In genomic region chr10:17643339-17643754, GRCh38 we compare ENCODE assay signal across 8 cellular contexts. TPM values are rescaled to one million over a fixed set of nuclear protein-coding genes. Genes with fewer than 3 reads are reported as not detected.
DNase-seq lines count a peak whose midpoint lies in the region; ATAC-seq and TF ChIP-seq lines count a peak whose summit lies in the region.

No MANE protein-coding gene starts in this region.

- TF ChIP-seq EP300 in ovary (IDR thresholded peaks at IDR 0.05), result no peak

- peaks cover 14% of the 10 kb centered on the region for H3K36me3 Mint-ChIP-seq in activated T-helper 1 cell treated with anti-CD3 and anti-CD28 coated beads, Interleukin-12 subunit alpha, Interleukin-12 subunit beta, Interleukin-2, Interleukin-4 antibody, amounts not matched to agents 30 ng/mL and 10 ng/mL and 1 ng/mL, durations not matched to agents 14 hours and 24 hours and 36 hours (ENCODE audit: low read depth)

- CTCF ChIA-PET in HEK293 (lab: Yijun Ruan, JAX), result interaction anchor here (0.6 to 1.2 kb wide), 6 partner anchors 8 to 576 kb away, joined by 3 to 7 read pairs (median 4); no protein-coding TSS in a partner anchor

- peak overlapping the region; percentile 99 for H3K4me3 Mint-ChIP-seq in activated T-helper 1 cell treated with anti-CD3 and anti-CD28 coated beads, Interleukin-12 subunit alpha, Interleukin-12 subunit beta, Interleukin-2, Interleukin-4 antibody, amounts not matched to agents 30 ng/mL and 10 ng/mL and 1 ng/mL, durations not matched to agents 14 hours and 24 hours and 36 hours

- no peaks in the 10 kb centered on the region for H3K27me3 Mint-ChIP-seq in activated T-helper 1 cell treated with anti-CD3 and anti-CD28 coated beads, Interleukin-12 subunit alpha, Interleukin-12 subunit beta, Interleukin-2, Interleukin-4 antibody, amounts not matched to agents 30 ng/mL and 10 ng/mL and 1 ng/mL, durations not matched to agents 14 hours and 24 hours and 36 hours (ENCODE audit: insufficient read depth)

- H3K27ac ChIP-seq in HEK293 (ENCODE audit: extremely low read depth, low read depth, low read length), result peak overlapping the region; percentile 95
- H3K27ac ChIP-seq in ovary, result peak overlapping the region; percentile 90 to 98

- no peaks in the 10 kb centered on the region for H3K9me3 ChIP-seq in HEK293 (ENCODE audit: control insufficient read depth, insufficient read depth, low read depth, low read length)
- no peaks in the 10 kb centered on the region for H3K9me3 ChIP-seq in ovary

- peak overlapping the region; percentile 86 for H3K4me3 ChIP-seq in HEK293 (ENCODE audit: low read depth, low read length)
- peak overlapping the region; percentile 84 for H3K4me3 ChIP-seq in ovary

- ATAC-seq in Right ventricle myocardium inferior, result peak; percentile 81

- H3K4me1 Mint-ChIP-seq in activated T-helper 1 cell treated with anti-CD3 and anti-CD28 coated beads, Interleukin-12 subunit alpha, Interleukin-12 subunit beta, Interleukin-2, Interleukin-4 antibody, amounts not matched to agents 30 ng/mL and 10 ng/mL and 1 ng/mL, durations not matched to agents 14 hours and 24 hours and 36 hours (ENCODE audit: low read depth), result peaks cover 49% of the 10 kb centered on the region

- TF ChIP-seq CTCF in HEK293 (tag by site-specific recombination; IDR thresholded peaks at IDR 0.05) (no peak), ovary (IDR thresholded peaks at IDR 0.05) (no peak)

- H3K4me1 ChIP-seq in HEK293 (ENCODE audit: control insufficient read depth, insufficient read depth, low read length), result 0 out of 2 replicates have a peak, but pooled peaks cover 3% of the 10 kb centered on the region
- H3K4me1 ChIP-seq in ovary (ENCODE audit: insufficient read depth), result peaks cover 13% of the 10 kb centered on the region

- peaks cover 4% of the 10 kb centered on the region for H3K9me3 Mint-ChIP-seq in activated T-helper 1 cell treated with anti-CD3 and anti-CD28 coated beads, Interleukin-12 subunit alpha, Interleukin-12 subunit beta, Interleukin-2, Interleukin-4 antibody, amounts not matched to agents 30 ng/mL and 10 ng/mL and 1 ng/mL, durations not matched to agents 14 hours and 24 hours and 36 hours

- POLR2A ChIA-PET in HEK293 (lab: Yijun Ruan, JAX), result interaction anchor here (0.6 to 2.6 kb wide), 10 partner anchors 8 to 193 kb away, joined by 3 to 47 read pairs (median 6); partner anchors contain the start of gene HACD1

- intact Hi-C loops in activated T-helper 1 cell treated with anti-CD3 and anti-CD28 coated beads, Interleukin-12 subunit alpha, Interleukin-12 subunit beta, Interleukin-2, Interleukin-4 antibody, amounts not matched to agents 30 ng/mL and 10 ng/mL and 1 ng/mL, durations not matched to agents 14 hours and 24 hours and 36 hours (cut with micrococcal nuclease), result loop anchor here (5.0 to 10.0 kb wide), 5 partner anchors 131 to 1206 kb away; partner anchors contain the start of genes NSUN6, PTER and VIM
- intact Hi-C loops in Right ventricle myocardium inferior (cut with DNase I), result no loop called here
- intact Hi-C loops in ovary (cut with DNase I), result no loop called here

- H3K27me3 ChIP-seq in ovary, result no peaks in the 10 kb centered on the region

- no peak for TF ChIP-seq POLR2A in ovary (IDR thresholded peaks at IDR 0.05)

- WGBS in ovary, 3 donors, result 0% methylated on average over 13 of the region's 13 CpGs

- H3K27ac Mint-ChIP-seq in activated T-helper 1 cell treated with anti-CD3 and anti-CD28 coated beads, Interleukin-12 subunit alpha, Interleukin-12 subunit beta, Interleukin-2, Interleukin-4 antibody, amounts not matched to agents 30 ng/mL and 10 ng/mL and 1 ng/mL, durations not matched to agents 14 hours and 24 hours and 36 hours, result peak overlapping the region; percentile 100

- DNase-seq in activated gamma-delta T cell (lab: John Stamatoyannopoulos, UW) (peak; percentile 13), activated gamma-delta T cell treated with Interleukin-2 at 50 U/mL for 16 hours (no peak), LoVo (ENCODE audit: low spot score) (peak; percentile 90), Right ventricle myocardium inferior (ENCODE audit: missing footprints) (peak; percentile 73), ovary (no peak), T1000 (lab: John Stamatoyannopoulos, UW) (no peak)
- DNase-seq in activated T-helper 1 cell treated with anti-CD3 and anti-CD28 coated beads, Interleukin-12 subunit alpha, Interleukin-12 subunit beta, Interleukin-2, Interleukin-4 antibody, amounts not matched to agents 30 ng/mL and 10 ng/mL and 1 ng/mL, durations not matched to agents 14 hours and 24 hours and 36 hours (ENCODE audit: low spot score), result no peak

- H3K36me3 ChIP-seq in HEK293 (ENCODE audit: control insufficient read depth in 2 of 2, insufficient read depth in 1 of 2, low read length in 2 of 2) (peaks cover 0 to 6% of the 10 kb centered on the region in 2 experiments; a peak in 1 of 3 replicates), ovary (no peaks in the 10 kb centered on the region)

TF ChIP-seq in HEK293, 187 proteins besides CTCF, POLR2A, EP300 and RAD21 (continues in another document):
- TF ChIP-seq ZNF146 (tag by site-specific recombination; IDR thresholded peaks at IDR 0.05) (no peak), ZBTB8A (tag by site-specific recombination; IDR thresholded peaks at IDR 0.05) (peak; percentile 95), SP2 (tag by site-specific recombination; IDR thresholded peaks at IDR 0.05) (no peak), KLF17 (tag by site-specific recombination; IDR thresholded peaks at IDR 0.05) (peak; percentile 68; the same call in 1 of the 2 replicates), SCRT2 (tag by site-specific recombination; IDR thresholded peaks at IDR 0.05) (no peak), ZNF354C (tag by site-specific recombination; IDR thresholded peaks at IDR 0.05; ENCODE audit: borderline replicate concordance, low read depth) (no peak), ZIC2 (tag by site-specific recombination; IDR thresholded peaks at IDR 0.05) (no peak), ZNF830 (tag by site-specific recombination; IDR thresholded peaks at IDR 0.05; ENCODE audit: low read depth) (no peak), ZNF692 (tag by site-specific recombination; IDR thresholded peaks at IDR 0.05) (no peak), ZNF76 (tag by site-specific recombination; IDR thresholded peaks at IDR 0.05; ENCODE audit: borderline replicate concordance, low read depth) (no peak), ZBTB48 (tag by site-specific recombination; IDR thresholded peaks at IDR 0.05) (0 out of 2 replicates have a peak, but pooled peaks have one; percentile 41), ZNF2 (tag by site-specific recombination; IDR thresholded peaks at IDR 0.05) (no peak), ZNF48 (tag by site-specific recombination; IDR thresholded peaks at IDR 0.05) (no peak), ZNF239 (tag by site-specific recombination; IDR thresholded peaks at IDR 0.05) (no peak), AEBP2 (tag by site-specific recombination; IDR thresholded peaks at IDR 0.05; ENCODE audit: borderline replicate concordance) (no peak), ZNF19 (tag by site-specific recombination; IDR thresholded peaks at IDR 0.05; ENCODE audit: low read depth) (no peak), ZNF23 (tag by site-specific recombination; IDR thresholded peaks at IDR 0.05; ENCODE audit: borderline replicate concordance) (no peak), ZNF112 (tag by site-specific recombination; IDR thresholded peaks at IDR 0.05) (no peak), KLF7 (tag by site-specific recombination; IDR thresholded peaks at IDR 0.05; ENCODE audit: borderline replicate concordance) (0 out of 2 replicates have a peak, but pooled peaks have one; percentile 18)

RNA-seq across cellular contexts. Expression of gene STAM, which starts 0.6 kb away (rescaled TPM):
- total RNA-seq in activated T-helper 1 cell treated with anti-CD3 and anti-CD28 coated beads, Interleukin-12 subunit alpha, Interleukin-12 subunit beta, Interleukin-2, Interleukin-4 antibody, amounts not matched to agents 30 ng/mL and 10 ng/mL and 1 ng/mL, durations not matched to agents 14 hours and 24 hours and 36 hours, result 23.3 and 26.8 TPM in 2 replicates
- total RNA-seq in Right ventricle myocardium inferior (19.4 TPM), ovary (10 to 100 TPM; 14.4 to 24.7 (median 20.3) TPM)
- polyA plus RNA-seq in ovary, result 10 to 100 TPM; 10.7 to 24.0 TPM

RNA-seq across cellular contexts. Expression of gene HACD1, which starts 26.2 kb away (rescaled TPM):
- 0.80 and 1.5 TPM in 2 replicates for total RNA-seq in activated T-helper 1 cell treated with anti-CD3 and anti-CD28 coated beads, Interleukin-12 subunit alpha, Interleukin-12 subunit beta, Interleukin-2, Interleukin-4 antibody, amounts not matched to agents 30 ng/mL and 10 ng/mL and 1 ng/mL, durations not matched to agents 14 hours and 24 hours and 36 hours
- 157 TPM for total RNA-seq in Right ventricle myocardium inferior
- total RNA-seq in ovary, result 10 to 100 TPM in 1 of 7 donors, 1 to 10 TPM in 6; 6.4 to 11.7 (median 7.5) TPM
- 10 to 100 TPM in 1 of 2 donors, 1 to 10 TPM in 1; 4.8 to 13.6 TPM for polyA plus RNA-seq in ovary

Comparison
In these comparisons a context has a peak if more than half of its experiments do, and no peak if none do; other contexts are left out.
1. DNase-seq: peak in activated gamma-delta T cell (single experiment), LoVo (single experiment) and Right ventricle myocardium inferior (single experiment); none in activated gamma-delta T cell treated with Interleukin-2 at 50 U/mL for 16 hours (single experiment), activated T-helper 1 cell treated with anti-CD3 and anti-CD28 coated beads, Interleukin-12 subunit alpha, Interleukin-12 subunit beta, Interleukin-2, Interleukin-4 antibody, amounts not matched to agents 30 ng/mL and 10 ng/mL and 1 ng/mL, durations not matched to agents 14 hours and 24 hours and 36 hours (single experiment), ovary (0 of 5) and T1000 (single experiment).
2. RNA of gene HACD1, which starts 26.2 kb away (total RNA-seq): 157 TPM in Right ventricle myocardium inferior (single experiment); 6.4 to 11.7 TPM in ovary and 0.80 to 1.5 TPM in activated T-helper 1 cell treated with anti-CD3 and anti-CD28 coated beads, Interleukin-12 subunit alpha, Interleukin-12 subunit beta, Interleukin-2, Interleukin-4 antibody, amounts not matched to agents 30 ng/mL and 10 ng/mL and 1 ng/mL, durations not matched to agents 14 hours and 24 hours and 36 hours; every median in the first group is over 10 times any median in the second.